Comparison of ENCODE assay signal across 1 cellular context in the genomic region with DNA sequence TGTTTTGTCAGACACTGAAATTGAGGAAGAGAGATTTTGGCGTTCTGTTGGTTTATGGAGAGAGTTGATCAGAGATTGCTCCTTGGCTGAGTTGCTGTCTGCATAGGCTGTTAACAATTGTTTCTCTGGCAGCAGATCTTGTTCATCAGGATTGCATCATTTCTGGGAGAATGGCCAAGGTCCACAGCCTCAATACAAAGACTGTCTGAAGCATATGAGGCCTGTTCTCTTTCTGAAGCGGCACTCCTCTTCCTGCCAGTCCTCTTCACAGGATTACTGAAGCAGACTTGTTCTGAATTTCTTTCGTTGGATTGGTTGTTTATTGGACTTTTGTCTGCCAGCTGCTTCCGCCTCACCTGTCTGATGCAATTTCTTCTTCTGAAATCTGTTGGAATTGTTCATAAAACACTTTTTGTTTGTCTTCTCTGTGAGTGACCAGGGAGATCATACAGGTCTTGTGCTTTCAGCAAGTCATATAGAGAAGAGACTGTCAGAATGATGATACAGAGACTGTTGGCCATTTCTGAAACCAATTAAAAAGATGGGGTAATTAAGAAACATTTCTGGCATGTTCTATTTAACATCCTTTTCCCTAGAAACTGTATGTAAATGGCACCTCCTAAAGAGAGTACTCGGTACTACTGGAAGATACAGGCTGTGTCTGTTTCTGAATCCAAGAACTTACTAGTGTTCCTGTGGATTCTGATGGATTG.
TF ChIP-seq lines count a peak whose summit lies in the region.

No MANE protein-coding gene starts in this region.

TF ChIP-seq in H1, 55 proteins besides CTCF, POLR2A, EP300 and RAD21:
- TF ChIP-seq KDM1A (IDR thresholded peaks at IDR 0.05; ENCODE audit: borderline replicate concordance, low read length) = no peak
- TF ChIP-seq SP2 (IDR thresholded peaks at IDR 0.05; ENCODE audit: low read length) = no peak
- peak; percentile 75; the same call in 1 of the 2 replicates for TF ChIP-seq JUND (IDR thresholded peaks at IDR 0.05; ENCODE audit: low read length)
- 0 out of 2 replicates have a peak, but pooled peaks have one; percentile 29 for TF ChIP-seq TAF1 (IDR thresholded peaks at IDR 0.05; ENCODE audit: low read depth, low read length)
- TF ChIP-seq ASH2L (IDR thresholded peaks at IDR 0.05; ENCODE audit: low read length) = no peak
- no peak for TF ChIP-seq SIX5 (IDR thresholded peaks at IDR 0.05; ENCODE audit: low read depth, low read length)
- no peak for TF ChIP-seq GTF2F1 (IDR thresholded peaks at IDR 0.05; ENCODE audit: borderline replicate concordance, low read depth, low read length)
- TF ChIP-seq, protein P1, sequence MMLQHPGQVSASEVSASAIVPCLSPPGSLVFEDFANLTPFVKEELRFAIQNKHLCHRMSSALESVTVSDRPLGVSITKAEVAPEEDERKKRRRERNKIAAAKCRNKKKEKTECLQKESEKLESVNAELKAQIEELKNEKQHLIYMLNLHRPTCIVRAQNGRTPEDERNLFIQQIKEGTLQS (IDR thresholded peaks at IDR 0.05; ENCODE audit: insufficient read depth, low read depth, low read length) = peak; percentile 82
- TF ChIP-seq BCL11A (IDR thresholded peaks at IDR 0.05; ENCODE audit: low read depth in 2 of 2, low read length in 2 of 2) = no peak
- peak; percentile 98 for TF ChIP-seq CEBPB (IDR thresholded peaks at IDR 0.05; ENCODE audit: low read depth, low read length)
